ENCODE assay signal across 19 cellular contexts in genomic region chr4:93187892-93188291, GRCh38.
"Had no signal": no experiment of that assay in that cellular context is flagged by ENCODE, and none has a peak within 500 bp of the region (broad histone marks: within the 10 kb centered on the region; RNA-seq: fewer than 3 reads in every experiment).

No MANE protein-coding gene starts in this region.

- ATAC-seq: effector memory CD8-positive, alpha-beta T cell; foreskin keratinocyte; heart right ventricle; left cardiac atrium; left lung; left ventricle myocardium superior; lower lobe of right lung had no signal

- H3K4me1 ChIP-seq: colonic mucosa, esophagus muscularis mucosa, heart right ventricle, left lung, lower lobe of right lung had no signal

- H3K9me3 ChIP-seq: colonic mucosa, esophagus muscularis mucosa, lower lobe of right lung had no signal

- H3K4me3 ChIP-seq: colonic mucosa, esophagus muscularis mucosa, heart right ventricle, left lung, lower lobe of right lung had no signal

- H3K36me3 ChIP-seq: colonic mucosa, esophagus muscularis mucosa, heart right ventricle, left lung, lower lobe of right lung had no signal

- H3K27me3 ChIP-seq: colonic mucosa, esophagus muscularis mucosa, foreskin keratinocyte, heart right ventricle, left lung had no signal

- DNase-seq: colonic mucosa; cortex of kidney; effector CD8-positive, alpha-beta T cell; effector memory CD8-positive, alpha-beta T cell; endodermal cell; erythroblast; foreskin keratinocyte; glutamatergic neuron; head of caudate nucleus; heart right ventricle; hippocampal formation; left cardiac atrium; left lung; left ventricle myocardium superior; lower lobe of right lung; mesenchymal stem cell; midbrain had no signal

- H3K27ac ChIP-seq: colonic mucosa, epithelial cell of prostate, esophagus muscularis mucosa, foreskin keratinocyte, heart right ventricle, left lung, lower lobe of right lung had no signal
